Comparison of ENCODE assay signal across 11 cellular contexts in the genomic region with DNA sequence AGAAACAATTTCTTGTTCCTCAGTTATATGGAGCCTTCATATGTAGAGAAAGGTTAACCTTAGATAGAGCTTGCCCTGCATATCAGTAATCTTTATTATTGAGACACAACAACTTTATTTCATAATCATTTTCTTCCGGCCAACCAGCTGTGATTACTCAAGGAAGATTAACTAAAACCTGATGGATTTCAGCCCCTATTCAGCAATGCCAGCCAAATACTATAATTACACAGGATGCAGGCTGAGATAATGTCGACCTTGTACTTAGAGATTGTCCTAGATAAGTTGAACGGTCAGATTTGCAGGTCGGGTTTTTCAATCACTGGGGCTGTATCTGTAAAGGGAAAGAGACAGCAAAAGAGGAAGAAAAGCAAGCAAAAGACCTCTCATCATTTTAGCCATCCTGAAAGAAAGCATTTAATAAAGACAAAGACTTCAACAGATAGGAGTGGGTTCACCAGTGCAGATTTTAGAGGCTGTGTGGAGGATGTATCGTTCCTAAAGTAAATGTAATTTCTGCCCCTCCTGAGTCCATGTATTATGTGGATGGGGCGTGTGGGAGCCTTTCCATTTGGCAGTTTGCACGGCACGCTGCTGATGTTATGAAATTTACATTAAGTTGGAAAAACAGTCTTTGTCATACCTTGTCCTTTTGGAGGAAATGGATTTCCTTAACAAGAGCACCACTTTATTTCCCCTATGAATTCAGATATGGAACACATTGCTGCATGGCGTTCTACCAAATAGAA.
DNase-seq lines count a peak whose midpoint lies in the region; ATAC-seq and TF ChIP-seq lines count a peak whose summit lies in the region.
"Had no signal": no experiment of that assay in that cellular context is flagged by ENCODE, and none has a peak within 500 bp of the region (broad histone marks: within the 10 kb centered on the region; RNA-seq: fewer than 3 reads in every experiment).

No MANE protein-coding gene starts in this region.

- peaks cover 21 to 56% of the 10 kb centered on the region in 2 donors for H3K4me1 ChIP-seq in adrenal gland (replicated peaks in 1 of 2)
- H3K4me1 ChIP-seq in right cardiac atrium (ENCODE audit: control insufficient read depth, insufficient read depth, low read length), result peaks cover 2% of the 10 kb centered on the region
- H3K4me1 ChIP-seq in sigmoid colon, result peaks cover 0 to 19% (median 7%) of the 10 kb centered on the region in 4 donors
- H3K4me1 ChIP-seq in BE2C, result no peaks in the 10 kb centered on the region

- TF ChIP-seq CTCF in adrenal gland (IDR thresholded peaks at IDR 0.05) (no peak), sigmoid colon (IDR thresholded peaks at IDR 0.05) (no peak), BE2C (IDR thresholded peaks at IDR 0.05; ENCODE audit: low read depth, low read length) (no peak)

- peaks cover 0 to 1% (median 0%) of the 10 kb centered on the region in 3 donors for H3K9me3 ChIP-seq in adrenal gland (replicated peaks in 1 of 3)
- H3K9me3 ChIP-seq in right cardiac atrium (ENCODE audit: control insufficient read depth, low read length), result no peaks in the 10 kb centered on the region
- no peaks in the 10 kb centered on the region for H3K9me3 ChIP-seq in sigmoid colon
- no peaks in the 10 kb centered on the region for H3K9me3 ChIP-seq in BE2C

- no peaks in the 10 kb centered on the region for H3K27me3 ChIP-seq in adrenal gland
- no peaks in the 10 kb centered on the region for H3K27me3 ChIP-seq in right cardiac atrium (ENCODE audit: control insufficient read depth, insufficient read depth)
- H3K27me3 ChIP-seq in sigmoid colon, result no peaks in the 10 kb centered on the region
- H3K27me3 ChIP-seq in BE2C, result no peaks in the 10 kb centered on the region

- intact Hi-C loops in adrenal gland (cut with DNase I), result no loop called here
- intact Hi-C loops in right cardiac atrium (cut with DNase I), result no loop called here
- intact Hi-C loops in sigmoid colon (cut with DNase I), result no loop called here

- H3K4me3 ChIP-seq in adrenal gland, result no peak overlapping the region
- peak overlapping the region; percentile 10 for H3K4me3 ChIP-seq in right cardiac atrium (ENCODE audit: low read length)
- no peak overlapping the region for H3K4me3 ChIP-seq in sigmoid colon
- no peak overlapping the region for H3K4me3 ChIP-seq in BE2C (ENCODE audit: low read depth, low read length)

- peak; percentile 64 to 67 for ATAC-seq in right cardiac atrium
- ATAC-seq: activated CD8-positive, alpha-beta T cell treated with anti-CD3 and anti-CD28 coated beads, Interleukin-2, amount 10 ng/mL, durations not matched to agents 7 days and 5 days had no signal

- H3K27ac ChIP-seq in adrenal gland (peak overlapping the region in 4 of 5 donors; percentile 24 to 86 (median 54)), right cardiac atrium (ENCODE audit: low read length) (peak overlapping the region; percentile 8), sigmoid colon (peak overlapping the region in 3 of 4 donors; percentile 28 to 48 (median 48))

- no peak for TF ChIP-seq POLR2A in adrenal gland (IDR thresholded peaks at IDR 0.05)
- no peak for TF ChIP-seq POLR2A in sigmoid colon (IDR thresholded peaks at IDR 0.05)

- in situ Hi-C loops in G401 (cut with HindIII; ENCODE audit: low sequenced_read_pairs), result no loop called here

- TF ChIP-seq EP300 in sigmoid colon (IDR thresholded peaks at IDR 0.05), result no peak

- H3K36me3 ChIP-seq in adrenal gland (replicated peaks in 1 of 2) (no peaks in the 10 kb centered on the region), sigmoid colon (no peaks in the 10 kb centered on the region), BE2C (no peaks in the 10 kb centered on the region)

- DNase-seq in HT-29 (ENCODE audit: low spot score) (peak; percentile 50), adrenal gland (peak in 4 of 7 donors; percentile 26 to 55 (median 38)), right cardiac atrium (peak in 1 of 3 donors; percentile 59), sigmoid colon (no peak), G401 (ENCODE audit: low spot score) (no peak), NCI-H1930 (lab: John Stamatoyannopoulos, UW) (no peak), BE2C (no peak), GF-D8 (lab: John Stamatoyannopoulos, UW) (no peak)
- DNase-seq: activated CD8-positive, alpha-beta T cell treated with anti-CD3 and anti-CD28 coated beads, Interleukin-2, amount 10 ng/mL, durations not matched to agents 7 days and 5 days; COR-L47; posterior cingulate gyrus had no signal

- WGBS in adrenal gland, 4 donors, result 18 to 31% (median 28%) methylated on average over 9 of the region's 9 CpGs
- 37% methylated on average over 9 of the region's 9 CpGs for WGBS in right cardiac atrium
- WGBS in sigmoid colon, 2 donors, result 29 to 54% methylated on average over 9 of the region's 9 CpGs

Comparison
In these comparisons a context has a peak if more than half of its experiments do, and no peak if none do; other contexts are left out.
1. DNase-seq: peak in HT-29 (single experiment) and adrenal gland (4 of 7); none in sigmoid colon (single experiment), G401 (single experiment), NCI-H1930 (0 of 2), BE2C (single experiment) and GF-D8 (single experiment).
2. Peak in every context shown above with its lines, with median percentiles within 50 percentile points of each other: H3K27ac ChIP-seq.